Comparison of ENCODE assay signal across 1 cellular context in genomic region chr3:184338538-184338945, GRCh38.
TF ChIP-seq lines count a peak whose summit lies in the region.

No MANE protein-coding gene starts in this region.

TF ChIP-seq in neural cell, 6 proteins besides CTCF, POLR2A, EP300 and RAD21:
- TF ChIP-seq EZH2 (IDR thresholded peaks at IDR 0.05; ENCODE audit: borderline replicate concordance, insufficient read depth, low read length, poor library complexity, severe bottlenecking) (no peak), MXI1 (conservative IDR thresholded peaks at IDR 0.05; ENCODE audit: poor library complexity, severe bottlenecking) (peak; percentile 96), TAF1 (IDR thresholded peaks at IDR 0.05; ENCODE audit: low read depth) (peak; percentile 83), POLR2AphosphoS5 (IDR thresholded peaks at IDR 0.05) (peak; percentile 92), SMC3 (conservative IDR thresholded peaks at IDR 0.05; ENCODE audit: poor library complexity) (peak; percentile 54)
- TF ChIP-seq, protein P1, sequence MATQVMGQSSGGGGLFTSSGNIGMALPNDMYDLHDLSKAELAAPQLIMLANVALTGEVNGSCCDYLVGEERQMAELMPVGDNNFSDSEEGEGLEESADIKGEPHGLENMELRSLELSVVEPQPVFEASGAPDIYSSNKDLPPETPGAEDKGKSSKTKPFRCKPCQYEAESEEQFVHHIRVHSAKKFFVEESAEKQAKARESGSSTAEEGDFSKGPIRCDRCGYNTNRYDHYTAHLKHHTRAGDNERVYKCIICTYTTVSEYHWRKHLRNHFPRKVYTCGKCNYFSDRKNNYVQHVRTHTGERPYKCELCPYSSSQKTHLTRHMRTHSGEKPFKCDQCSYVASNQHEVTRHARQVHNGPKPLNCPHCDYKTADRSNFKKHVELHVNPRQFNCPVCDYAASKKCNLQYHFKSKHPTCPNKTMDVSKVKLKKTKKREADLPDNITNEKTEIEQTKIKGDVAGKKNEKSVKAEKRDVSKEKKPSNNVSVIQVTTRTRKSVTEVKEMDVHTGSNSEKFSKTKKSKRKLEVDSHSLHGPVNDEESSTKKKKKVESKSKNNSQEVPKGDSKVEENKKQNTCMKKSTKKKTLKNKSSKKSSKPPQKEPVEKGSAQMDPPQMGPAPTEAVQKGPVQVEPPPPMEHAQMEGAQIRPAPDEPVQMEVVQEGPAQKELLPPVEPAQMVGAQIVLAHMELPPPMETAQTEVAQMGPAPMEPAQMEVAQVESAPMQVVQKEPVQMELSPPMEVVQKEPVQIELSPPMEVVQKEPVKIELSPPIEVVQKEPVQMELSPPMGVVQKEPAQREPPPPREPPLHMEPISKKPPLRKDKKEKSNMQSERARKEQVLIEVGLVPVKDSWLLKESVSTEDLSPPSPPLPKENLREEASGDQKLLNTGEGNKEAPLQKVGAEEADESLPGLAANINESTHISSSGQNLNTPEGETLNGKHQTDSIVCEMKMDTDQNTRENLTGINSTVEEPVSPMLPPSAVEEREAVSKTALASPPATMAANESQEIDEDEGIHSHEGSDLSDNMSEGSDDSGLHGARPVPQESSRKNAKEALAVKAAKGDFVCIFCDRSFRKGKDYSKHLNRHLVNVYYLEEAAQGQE (IDR thresholded peaks at IDR 0.05; ENCODE audit: borderline replicate concordance), result peak; percentile 72
